ENCODE assay signal across 8 cellular contexts in the genomic region with DNA sequence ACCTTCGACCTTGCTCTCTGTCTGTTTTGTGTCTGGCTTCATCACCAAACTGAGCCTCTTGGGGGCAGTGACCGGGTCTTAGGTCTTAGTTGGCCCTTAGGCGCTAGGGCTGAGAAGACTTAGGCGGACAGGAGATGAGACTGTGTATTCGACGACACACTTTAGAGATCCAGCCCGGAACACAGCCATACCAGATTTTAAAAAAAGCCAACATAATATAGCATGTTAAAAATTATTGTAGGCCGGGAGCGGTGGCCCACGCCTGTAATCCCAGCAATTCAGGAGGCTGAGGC. TPM values are rescaled to one million over a fixed set of nuclear protein-coding genes. Genes with fewer than 3 reads are reported as not detected.
DNase-seq lines count a peak whose midpoint lies in the region; ATAC-seq, FAIRE-seq and TF ChIP-seq lines count a peak whose summit lies in the region.

No MANE protein-coding gene starts in this region.

- H3K79me2 ChIP-seq in endothelial cell of umbilical vein (ENCODE audit: control insufficient read depth, insufficient read depth, low read length) (no peaks in the 10 kb centered on the region), trophoblast cell (ENCODE audit: control insufficient read depth, insufficient read depth, low read length, poor library complexity) (peaks cover 5% of the 10 kb centered on the region)

- no peak overlapping the region for H3K23ac ChIP-seq in trophoblast cell (ENCODE audit: low read length)

- H3K79me1 ChIP-seq in trophoblast cell (ENCODE audit: low read length): peaks cover 16% of the 10 kb centered on the region

- H3K27me3 Mint-ChIP-seq in CD4-positive, alpha-beta memory T cell: no peaks in the 10 kb centered on the region

- FAIRE-seq in endothelial cell of umbilical vein (lab: Jason Lieb, UNC): peak; percentile 21

- peaks cover 0 to 2% (median 0%) of the 10 kb centered on the region in 8 donors for H3K9me3 Mint-ChIP-seq in CD4-positive, alpha-beta memory T cell

- H3K27ac Mint-ChIP-seq in CD4-positive, alpha-beta memory T cell: peak overlapping the region in 6 of 7 donors; percentile 55 to 80 (median 64)

- H3K27me3 ChIP-seq in CD4-positive, alpha-beta memory T cell (ENCODE audit: insufficient read depth, low read length): no peaks in the 10 kb centered on the region
- H3K27me3 ChIP-seq in endothelial cell of umbilical vein (ENCODE audit: control insufficient read depth in 2 of 2, insufficient read depth in 2 of 2, low read length in 2 of 2): no peaks in the 10 kb centered on the region
- no peaks in the 10 kb centered on the region for H3K27me3 ChIP-seq in trophoblast cell (ENCODE audit: insufficient read depth, low read length)

- no peaks in the 10 kb centered on the region for H3K36me3 ChIP-seq in CD4-positive, alpha-beta memory T cell (ENCODE audit: insufficient read depth, low read length)
- H3K36me3 ChIP-seq in endothelial cell of umbilical vein (ENCODE audit: control insufficient read depth in 2 of 2, extremely low read depth in 1 of 2, insufficient read depth in 2 of 2, low read length in 2 of 2): no peaks in the 10 kb centered on the region
- peaks cover 0 to 4% of the 10 kb centered on the region in 2 experiments for H3K36me3 ChIP-seq in trophoblast cell (ENCODE audit: control insufficient read depth in 1 of 2, insufficient read depth in 2 of 2, low read length in 2 of 2)

- peak overlapping the region; percentile 97 for H4K91ac ChIP-seq in trophoblast cell (ENCODE audit: low read depth, low read length)

- TF ChIP-seq POLR2A in endothelial cell of umbilical vein (IDR thresholded peaks at IDR 0.05; ENCODE audit: low read depth, low read length): no peak

- H4K12ac ChIP-seq in trophoblast cell (ENCODE audit: low read depth, low read length): peak overlapping the region; percentile 70

- peak overlapping the region; percentile 57 for H3K27ac ChIP-seq in CD4-positive, alpha-beta memory T cell (ENCODE audit: low read depth, low read length)
- H3K27ac ChIP-seq in RWPE1 (peak overlapping the region; percentile 90), endothelial cell of umbilical vein (ENCODE audit: insufficient read depth, low read depth, low read length) (peak overlapping the region; percentile 95), trophoblast cell (ENCODE audit: low read depth, low read length) (peak overlapping the region; percentile 95)

- H2AFZ ChIP-seq in endothelial cell of umbilical vein (ENCODE audit: low read depth, low read length): peak overlapping the region; percentile 88
- peak overlapping the region; percentile 82 for H2AFZ ChIP-seq in trophoblast cell (ENCODE audit: insufficient read depth, low read length, poor library complexity)

- H3K36me3 Mint-ChIP-seq in CD4-positive, alpha-beta memory T cell: no peaks in the 10 kb centered on the region

- TF ChIP-seq CTCF in RWPE1 (conservative IDR thresholded peaks at IDR 0.05; ENCODE audit: low read depth) (no peak), endothelial cell of umbilical vein (IDR thresholded peaks at IDR 0.05; ENCODE audit: extremely low read depth in 1 of 2, insufficient read depth in 1 of 2, low read depth in 1 of 2, low read length in 2 of 2) (no peak)

- H3K9me1 ChIP-seq in endothelial cell of umbilical vein (replicated peaks; ENCODE audit: control insufficient read depth, extremely low read depth, insufficient read depth, low read length): no peaks in the 10 kb centered on the region

- peak overlapping the region; percentile 55 for H2BK12ac ChIP-seq in trophoblast cell (ENCODE audit: low read length)

- peak overlapping the region; percentile 36 to 75 (median 66) for H3K4me3 Mint-ChIP-seq in CD4-positive, alpha-beta memory T cell

- H3K9ac ChIP-seq in endothelial cell of umbilical vein (replicated peaks; ENCODE audit: extremely low read depth, insufficient read depth, low read length) (peak overlapping the region; percentile 84), trophoblast cell (ENCODE audit: low read length) (no peak overlapping the region)

- peaks cover 8 to 30% (median 23%) of the 10 kb centered on the region in 4 donors for H3K4me1 Mint-ChIP-seq in CD4-positive, alpha-beta memory T cell

- peak overlapping the region; percentile 97 for H2BK120ac ChIP-seq in trophoblast cell (ENCODE audit: insufficient read depth, low read length, poor library complexity)

- H3K4ac ChIP-seq in trophoblast cell (ENCODE audit: low read depth, low read length): peak overlapping the region; percentile 53

- peak overlapping the region; percentile 67 for H3K18ac ChIP-seq in trophoblast cell (ENCODE audit: low read length)

- BruUV-seq in endothelial cell of umbilical vein (replicated peaks; lab: Mats Ljungman, UMichigan): TSS peak; percentile 78

- peak overlapping the region; percentile 89 for H2BK5ac ChIP-seq in trophoblast cell (ENCODE audit: low read depth, low read length, poor library complexity)

- H3K4me1 ChIP-seq in CD4-positive, alpha-beta memory T cell (ENCODE audit: insufficient read depth, low read length): peaks cover 31% of the 10 kb centered on the region
- H3K4me1 ChIP-seq in endothelial cell of umbilical vein (ENCODE audit: control insufficient read depth, extremely low read depth, insufficient read depth, low read length): peaks cover 46% of the 10 kb centered on the region
- peaks cover 10 to 18% of the 10 kb centered on the region in 2 experiments for H3K4me1 ChIP-seq in trophoblast cell (ENCODE audit: control insufficient read depth in 1 of 2, insufficient read depth in 2 of 2, low read length in 2 of 2)

- DNase-seq in CD4-positive, alpha-beta memory T cell: no peak
- DNase-seq in RWPE1 (ENCODE audit: low spot score): no peak
- DNase-seq in endothelial cell of umbilical vein (ENCODE audit: low read depth, low spot score): no peak
- no peak for DNase-seq in trophoblast cell
- DNase-seq in foreskin melanocyte: no peak
- DNase-seq in COLO829 (ENCODE audit: low spot score): no peak
- no peak for DNase-seq in DMS 273 treated with DMSO at 0.1 percent for 48 hours (lab: John Stamatoyannopoulos, UW)

- H3K9me3 ChIP-seq in CD4-positive, alpha-beta memory T cell (ENCODE audit: control insufficient read depth in 1 of 2, low read length in 2 of 2): no peaks in the 10 kb centered on the region
- H3K9me3 ChIP-seq in endothelial cell of umbilical vein (replicated peaks; ENCODE audit: control insufficient read depth, insufficient read depth, low read length) (no peaks in the 10 kb centered on the region), trophoblast cell (ENCODE audit: insufficient read depth, low read depth, low read length) (peaks cover 8% of the 10 kb centered on the region)

- POLR2A ChIA-PET in CD4-positive, alpha-beta memory T cell (lab: Charles Lee; ENCODE audit: partially characterized antibody): interaction anchor here (1.1 to 10.5 kb wide), 2 partner anchors 11 to 20 kb away, joined by 3 to 104 read pairs; a partner anchor contains a TSS
- POLR2A ChIA-PET in RWPE1 (lab: Yijun Ruan, JAX; ENCODE audit: low non-redundant PET): no interaction called here
- POLR2A ChIA-PET in endothelial cell of umbilical vein (lab: Charles Lee): no interaction called here

- H3K4me3 ChIP-seq in CD4-positive, alpha-beta memory T cell (ENCODE audit: low read length in 2 of 2): peak overlapping the region in 1 of 2 donors; percentile 30
- no peak overlapping the region for H3K4me3 ChIP-seq in endothelial cell of umbilical vein (replicated peaks in 1 of 3; ENCODE audit: insufficient read depth in 1 of 3, low read depth in 1 of 3, low read length in 3 of 3)
- no peak overlapping the region for H3K4me3 ChIP-seq in trophoblast cell (ENCODE audit: low read depth, low read length)

- dilution Hi-C loops in endothelial cell of umbilical vein (cut with MboI; ENCODE audit: extremely low pct_ligation_motif_present, low sequenced_read_pairs): no loop called here

- intact Hi-C loops in CD4-positive, alpha-beta memory T cell (cut with micrococcal nuclease): loop anchor here (1.0 kb wide), 1 partner anchor 20 kb away; no protein-coding TSS in a partner anchor
- intact Hi-C loops in endothelial cell of umbilical vein (cut with micrococcal nuclease): loop anchor here (1.0 kb wide), 2 partner anchors 10 to 21 kb away; a partner anchor contains a TSS

- no peak for ATAC-seq in HG03280 (IDR thresholded peaks at IDR 0.05; ENCODE audit: unreplicated experiment)

- WGBS in trophoblast cell (ENCODE audit: extremely low coverage, insufficient coverage, insufficient read length): no CpG with 5 or more reads among the region's 10 CpGs

- CTCF ChIA-PET in CD4-positive, alpha-beta memory T cell (lab: Charles Lee; ENCODE audit: partially characterized antibody): no interaction called here
- CTCF ChIA-PET in RWPE1 (lab: Yijun Ruan, JAX): no interaction called here
- CTCF ChIA-PET in endothelial cell of umbilical vein (lab: Charles Lee): interaction anchor here (1.2 kb wide), 1 partner anchor 23 kb away, joined by 4 read pairs; no protein-coding TSS in a partner anchor

- H4K8ac ChIP-seq in trophoblast cell (ENCODE audit: low read depth, low read length): peak overlapping the region; percentile 84

- no peak overlapping the region for H3K4me2 ChIP-seq in endothelial cell of umbilical vein (ENCODE audit: insufficient read depth, low read length)
- peak overlapping the region; percentile 56 for H3K4me2 ChIP-seq in trophoblast cell (ENCODE audit: low read length)

- H2AK5ac ChIP-seq in trophoblast cell (ENCODE audit: low read length): peak overlapping the region; percentile 75

- no peaks in the 10 kb centered on the region for H4K20me1 ChIP-seq in endothelial cell of umbilical vein (replicated peaks; ENCODE audit: control insufficient read depth, extremely low read depth, insufficient read depth, low read length)

- H3K14ac ChIP-seq in trophoblast cell (ENCODE audit: low read length): peak overlapping the region; percentile 81

RNA-seq across cellular contexts. Expression of a gene that starts 9.5 kb away (rescaled TPM):
- total RNA-seq in CD4-positive, alpha-beta memory T cell: not detected
- not detected for polyA plus RNA-seq in CD4-positive, alpha-beta memory T cell
- not detected in 2 replicates for total RNA-seq in endothelial cell of umbilical vein
- 0.06 TPM in 1 of 2 replicates, not detected in the other for polyA plus RNA-seq in endothelial cell of umbilical vein
- not detected in 2 replicates for polyA plus RNA-seq in endothelial cell of umbilical vein (2011; cell fraction: cytosol; rRNA removed)
- 0.18 TPM in 1 of 2 replicates, not detected in the other for polyA plus RNA-seq in endothelial cell of umbilical vein (2011; cell fraction: nucleus; rRNA removed)
- 0.13 TPM in 1 of 2 replicates, not detected in the other for polyA plus RNA-seq in endothelial cell of umbilical vein (2012)
- not detected in 2 replicates for polyA minus RNA-seq in endothelial cell of umbilical vein
- polyA minus RNA-seq in endothelial cell of umbilical vein (2011; cell fraction: cytosol; rRNA and poly(A)+ RNA removed): not detected
- not detected in 2 replicates for polyA minus RNA-seq in endothelial cell of umbilical vein (2011; cell fraction: nucleus; rRNA and poly(A)+ RNA removed)
- 0.26 and 0.46 TPM in 2 replicates for polyA plus RNA-seq in trophoblast cell (2013)

RNA-seq across cellular contexts. Expression of a gene that starts 21.0 kb away (rescaled TPM):
- 10 to 100 TPM; 85.6 to 87.2 TPM for total RNA-seq in CD4-positive, alpha-beta memory T cell
- 10 to 100 TPM; 42.5 to 63.4 TPM for polyA plus RNA-seq in CD4-positive, alpha-beta memory T cell
- total RNA-seq in endothelial cell of umbilical vein: 20.5 and 25.7 TPM in 2 replicates
- 2.6 and 3.4 TPM in 2 replicates for polyA plus RNA-seq in endothelial cell of umbilical vein
- 3.4 TPM in 2 replicates for polyA plus RNA-seq in endothelial cell of umbilical vein (2011; cell fraction: cytosol; rRNA removed)
- polyA plus RNA-seq in endothelial cell of umbilical vein (2011; cell fraction: nucleus; rRNA removed): 11.8 and 12.3 TPM in 2 replicates
- 7.5 and 7.7 TPM in 2 replicates for polyA plus RNA-seq in endothelial cell of umbilical vein (2012)
- polyA minus RNA-seq in endothelial cell of umbilical vein: 14.2 and 20.6 TPM in 2 replicates
- polyA minus RNA-seq in endothelial cell of umbilical vein (2011; cell fraction: cytosol; rRNA and poly(A)+ RNA removed): 39.7 TPM
- polyA minus RNA-seq in endothelial cell of umbilical vein (2011; cell fraction: nucleus; rRNA and poly(A)+ RNA removed): 20.2 and 21.3 TPM in 2 replicates
- polyA plus RNA-seq in trophoblast cell (2013): 14.3 and 15.3 TPM in 2 replicates
